Comparison of ENCODE assay signal across 7 cellular contexts in the genomic region with DNA sequence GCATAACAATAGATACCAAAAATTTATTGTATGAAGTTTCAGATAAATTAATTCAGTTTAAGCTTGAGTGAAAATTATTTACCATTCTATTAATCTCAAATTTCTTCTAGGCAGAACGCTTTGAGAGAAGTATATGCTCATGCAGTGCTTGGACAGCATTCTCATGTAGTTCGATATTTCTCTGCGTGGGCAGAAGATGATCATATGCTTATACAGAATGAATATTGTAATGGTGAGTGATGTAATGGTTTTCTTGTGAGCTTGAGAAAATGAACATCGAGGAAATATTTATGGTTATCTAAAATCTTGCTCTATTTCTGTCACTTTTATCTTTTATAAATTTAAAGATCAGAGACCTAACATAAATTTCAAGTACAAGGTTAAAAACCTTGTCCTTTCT. TPM values are rescaled to one million over a fixed set of nuclear protein-coding genes. Genes with fewer than 3 reads are reported as not detected.
DNase-seq lines count a peak whose midpoint lies in the region; ATAC-seq and TF ChIP-seq lines count a peak whose summit lies in the region.

No MANE protein-coding gene starts in this region.

- ATAC-seq in GM21717 (IDR thresholded peaks at IDR 0.05; ENCODE audit: unreplicated experiment) (no peak), HG03280 (IDR thresholded peaks at IDR 0.05; ENCODE audit: unreplicated experiment) (no peak)

- no peaks in the 10 kb centered on the region for H3K4me1 ChIP-seq in H9 (ENCODE audit: insufficient read depth, low read length)

- peaks cover 3% of the 10 kb centered on the region for H3K79me1 ChIP-seq in H9 (ENCODE audit: insufficient read depth, low read depth, low read length, poor library complexity, severe bottlenecking)

- DNase-seq in H9: no peak
- DNase-seq in T-helper 2 cell treated with Interferon-gamma antibody and Interleukin-4, amounts not matched to agents 5 μg/mL and 100 μg/mL, for 36 hours (ENCODE audit: low spot score): no peak
- DNase-seq in fibroblast of mammary gland (ENCODE audit: low read depth): peak; percentile 58
- no peak for DNase-seq in iPS-NIHi7 (ENCODE audit: extremely low spot score)

- TF ChIP-seq CTCF in H9 (conservative IDR thresholded peaks at IDR 0.05) (no peak), fibroblast of mammary gland (conservative IDR thresholded peaks at IDR 0.05; ENCODE audit: control insufficient read depth, insufficient read depth, low read depth, low read length) (no peak)

- H2BK120ac ChIP-seq in H9 (ENCODE audit: low read depth, low read length, poor library complexity, severe bottlenecking): no peak overlapping the region

- H2BK20ac ChIP-seq in H9 (ENCODE audit: low read depth, low read length, poor library complexity, severe bottlenecking): no peak overlapping the region

- no peak overlapping the region for H2BK15ac ChIP-seq in H9 (ENCODE audit: low read depth, low read length)

- peak overlapping the region; percentile 73 for H3K4me3 ChIP-seq in fibroblast of mammary gland (ENCODE audit: control insufficient read depth, low read depth, low read length)
- H3K4me3 ChIP-seq in skin epidermis: peak overlapping the region in 5 of 7 experiments; percentile 5 to 91 (median 86)

- H3K36me3 Mint-ChIP-seq in H9 (ENCODE audit: insufficient read depth in 1 of 3, low read depth in 3 of 3): peaks cover 64 to 74% (median 72%) of the 10 kb centered on the region in 3 experiments
- H3K36me3 Mint-ChIP-seq in T-helper 2 cell treated with Interferon-gamma antibody and Interleukin-4, amounts not matched to agents 5 μg/mL and 100 μg/mL, for 36 hours (ENCODE audit: low read depth): peaks cover 60% of the 10 kb centered on the region

- no peak overlapping the region for H3K27ac Mint-ChIP-seq in H9
- no peak overlapping the region for H3K27ac Mint-ChIP-seq in T-helper 2 cell treated with Interferon-gamma antibody and Interleukin-4, amounts not matched to agents 5 μg/mL and 100 μg/mL, for 36 hours

- H3K79me2 ChIP-seq in H9 (ENCODE audit: insufficient read depth, low read length): peaks cover 26% of the 10 kb centered on the region

- no peak overlapping the region for H4K5ac ChIP-seq in H9 (ENCODE audit: insufficient read length, low read depth, low read length)

- H3K4me2 ChIP-seq in H9 (ENCODE audit: insufficient read depth, insufficient read length, low read length): peak overlapping the region; percentile 11

- no CpG with 5 or more reads among the region's 4 CpGs for WGBS in H9 (ENCODE audit: extremely low coverage, insufficient read length, low lambda C conversion rate)

- H3K4me1 Mint-ChIP-seq in H9: peaks cover 21 to 29% of the 10 kb centered on the region in 2 experiments
- H3K4me1 Mint-ChIP-seq in T-helper 2 cell treated with Interferon-gamma antibody and Interleukin-4, amounts not matched to agents 5 μg/mL and 100 μg/mL, for 36 hours (ENCODE audit: low read depth): peaks cover 45% of the 10 kb centered on the region

- no peak overlapping the region for H4K8ac ChIP-seq in H9 (replicated peaks; ENCODE audit: insufficient read length, low read depth, low read length)

- no peak overlapping the region for H3K23ac ChIP-seq in H9 (ENCODE audit: insufficient read length, low read depth, low read length)

- no peaks in the 10 kb centered on the region for H3K9me3 ChIP-seq in H9 (ENCODE audit: control insufficient read depth, low read depth, low read length)

- H3K9ac ChIP-seq in H9 (ENCODE audit: extremely low read depth, insufficient read length, low read length): no peak overlapping the region

- peaks cover 0 to 8% of the 10 kb centered on the region in 2 experiments; a peak in 1 of 5 replicates for H3K9me3 Mint-ChIP-seq in H9
- H3K9me3 Mint-ChIP-seq in T-helper 2 cell treated with Interferon-gamma antibody and Interleukin-4, amounts not matched to agents 5 μg/mL and 100 μg/mL, for 36 hours: no peaks in the 10 kb centered on the region

- H3T11ph ChIP-seq in H9 (ENCODE audit: low read length): no peak overlapping the region

- no peak overlapping the region for H4K91ac ChIP-seq in H9 (ENCODE audit: insufficient read length, low read depth, low read length)

- no peak overlapping the region for H2AFZ ChIP-seq in H9 (ENCODE audit: low read length)

- no peak overlapping the region for H2BK12ac ChIP-seq in H9 (ENCODE audit: insufficient read length, low read depth, low read length)

- no peak overlapping the region for H3K27ac ChIP-seq in H9 (ENCODE audit: insufficient read length, low read depth, low read length)
- H3K27ac ChIP-seq in skin epidermis: peak overlapping the region in 18 of 21 experiments; percentile 20 to 99 (median 86)

- no peaks in the 10 kb centered on the region for H3K27me3 ChIP-seq in H9 (ENCODE audit: insufficient read depth, low read length)

- peak overlapping the region; percentile 95 to 98; a peak in 3 of 5 replicates for H3K4me3 Mint-ChIP-seq in H9
- peak overlapping the region; percentile 98 for H3K4me3 Mint-ChIP-seq in T-helper 2 cell treated with Interferon-gamma antibody and Interleukin-4, amounts not matched to agents 5 μg/mL and 100 μg/mL, for 36 hours

- no peak overlapping the region for H3K14ac ChIP-seq in H9 (ENCODE audit: insufficient read depth, low read length)

- H4K20me1 ChIP-seq in H9 (ENCODE audit: control insufficient read depth, insufficient read depth, insufficient read length): no peaks in the 10 kb centered on the region

- no peak overlapping the region for H2AK5ac ChIP-seq in H9 (ENCODE audit: insufficient read length, low read length)

- no peaks in the 10 kb centered on the region for H3K27me3 Mint-ChIP-seq in H9 (ENCODE audit: low read depth)
- H3K27me3 Mint-ChIP-seq in T-helper 2 cell treated with Interferon-gamma antibody and Interleukin-4, amounts not matched to agents 5 μg/mL and 100 μg/mL, for 36 hours (ENCODE audit: low read depth): no peaks in the 10 kb centered on the region

- no peak overlapping the region for H2BK5ac ChIP-seq in H9 (ENCODE audit: insufficient read length, low read length)

- peaks cover 12% of the 10 kb centered on the region for H3K23me2 ChIP-seq in H9 (ENCODE audit: insufficient read length, low read depth, low read length, poor library complexity, severe bottlenecking)

- no peak overlapping the region for H3K18ac ChIP-seq in H9 (ENCODE audit: insufficient read length, low read depth, low read length)

- H3K56ac ChIP-seq in H9 (ENCODE audit: insufficient read length, low read depth, low read length): no peak overlapping the region

- no peak overlapping the region for H3K4ac ChIP-seq in H9 (ENCODE audit: low read depth, low read length)

RNA-seq across cellular contexts. Expression of a gene that starts 3.6 kb away (rescaled TPM):
- total RNA-seq in H9 (2021): 136 and 142 TPM in 2 replicates
